In genomic region chr10:100373298-100374136, GRCh38 we compare ENCODE assay signal across 9 cellular contexts. TPM values are rescaled to one million over a fixed set of nuclear protein-coding genes. Genes with fewer than 3 reads are reported as not detected.
A peak's percentile ranks its signal among the peaks of the same experiment; 100 is the strongest.
DNase-seq lines count a peak whose midpoint lies in the region; ATAC-seq, FAIRE-seq and TF ChIP-seq lines count a peak whose summit lies in the region.
"Had no signal": no experiment of that assay in that cellular context is flagged by ENCODE, and none has a peak within 500 bp of the region (broad histone marks: within the 10 kb centered on the region; RNA-seq: fewer than 3 reads in every experiment).

No MANE protein-coding gene starts in this region.

- H3K27me3 ChIP-seq in BJ (ENCODE audit: control insufficient read depth, insufficient read depth, low read length) (no peaks in the 10 kb centered on the region), colonic mucosa (no peaks in the 10 kb centered on the region)

- DNase-seq in BJ (ENCODE audit: low read depth), result peak; percentile 98
- peak; percentile 81 for DNase-seq in GM19239 (ENCODE audit: insufficient read length, low spot score)
- DNase-seq in NCI-H510A (lab: John Stamatoyannopoulos, UW), result peak; percentile 96
- peak; percentile 99 for DNase-seq in activated CD4-positive, alpha-beta T cell treated with anti-CD3 and anti-CD28 coated beads for 36 hours
- DNase-seq in colonic mucosa, result peak; percentile 99
- peak; percentile 100 for DNase-seq in kidney tubule cell (ENCODE audit: low spot score)
- peak; percentile 39 to 63 for DNase-seq in stimulated activated CD4-positive, alpha-beta T cell treated with anti-CD3 and anti-CD28 coated beads, Interleukin-1b, Interleukin-23, amount 100 ng/mL, for 1 hour (ENCODE audit: low read depth in 2 of 2)

- H3K9me3 Mint-ChIP-seq in activated CD4-positive, alpha-beta T cell treated with anti-CD3 and anti-CD28 coated beads for 36 hours (ENCODE audit: low read depth), result no peaks in the 10 kb centered on the region

- peaks cover 40% of the 10 kb centered on the region for H3K4me1 Mint-ChIP-seq in activated CD4-positive, alpha-beta T cell treated with anti-CD3 and anti-CD28 coated beads for 36 hours

- peak; percentile 96 for ATAC-seq in HG03439 (IDR thresholded peaks at IDR 0.05; ENCODE audit: unreplicated experiment)
- ATAC-seq in activated CD4-positive, alpha-beta T cell treated with anti-CD3 and anti-CD28 coated beads for 36 hours, result peak; percentile 83

- POLR2A ChIA-PET in BJ (lab: Charles Lee), result interaction anchor here (0.6 to 1.1 kb wide), 8 partner anchors 25 to 367 kb away, joined by 3 to 7 read pairs (median 4); partner anchors contain the start of genes HIF1AN and SCD
- POLR2A ChIA-PET in activated CD4-positive, alpha-beta T cell treated with anti-CD3 and anti-CD28 coated beads for 36 hours (lab: Charles Lee), result interaction anchor here (0.6 to 3.1 kb wide), 12 partner anchors 11 to 503 kb away, joined by 3 to 32 read pairs (median 4); partner anchors contain the start of gene SCD

- TF ChIP-seq CTCF in BJ (IDR thresholded peaks at IDR 0.05; ENCODE audit: insufficient read depth, low read depth, low read length), result no peak
- TF ChIP-seq CTCF in colonic mucosa (IDR thresholded peaks at IDR 0.05), result no peak

- H3K4me3 Mint-ChIP-seq in activated CD4-positive, alpha-beta T cell treated with anti-CD3 and anti-CD28 coated beads for 36 hours, result no peak overlapping the region
- H3K4me3 Mint-ChIP-seq: brain had no signal

- H3K9ac ChIP-seq in colonic mucosa (ENCODE audit: low read depth in 2 of 2, low read length in 2 of 2), result peak overlapping the region; percentile 75 to 92

- H3K27me3 Mint-ChIP-seq in activated CD4-positive, alpha-beta T cell treated with anti-CD3 and anti-CD28 coated beads for 36 hours, result no peaks in the 10 kb centered on the region
- H3K27me3 Mint-ChIP-seq: brain had no signal

- FAIRE-seq in GM19239 (lab: Jason Lieb, UNC), result peak; percentile 96

- H3K36me3 Mint-ChIP-seq in activated CD4-positive, alpha-beta T cell treated with anti-CD3 and anti-CD28 coated beads for 36 hours (ENCODE audit: low read depth), result peaks cover 4% of the 10 kb centered on the region
- H3K36me3 Mint-ChIP-seq: brain had no signal

- H3K4me1 ChIP-seq in colonic mucosa, result no peaks in the 10 kb centered on the region

- H3K27ac Mint-ChIP-seq in activated CD4-positive, alpha-beta T cell treated with anti-CD3 and anti-CD28 coated beads for 36 hours, result no peak overlapping the region
- H3K27ac Mint-ChIP-seq: brain had no signal

- H3K4me3 ChIP-seq in BJ (ENCODE audit: low read depth, low read length) (peak overlapping the region; percentile 51), colonic mucosa (peak overlapping the region; percentile 49)

- H3K36me3 ChIP-seq in BJ (ENCODE audit: control insufficient read depth, insufficient read depth, low read length) (no peaks in the 10 kb centered on the region), colonic mucosa (no peaks in the 10 kb centered on the region)

- CTCF ChIA-PET in BJ (lab: Yijun Ruan, JAX), result interaction anchor here (0.6 to 2.1 kb wide), 5 partner anchors 28 to 109 kb away, joined by 3 to 6 read pairs (median 4); no protein-coding TSS in a partner anchor
- CTCF ChIA-PET in activated CD4-positive, alpha-beta T cell treated with anti-CD3 and anti-CD28 coated beads for 36 hours (lab: Charles Lee), result interaction anchor here (0.6 to 2.1 kb wide), 15 partner anchors 9 to 1317 kb away, joined by 3 to 13 read pairs (median 3); partner anchors contain the start of gene SCD

- H3K27ac ChIP-seq in colonic mucosa, result peak overlapping the region; percentile 98

- intact Hi-C loops in activated CD4-positive, alpha-beta T cell treated with anti-CD3 and anti-CD28 coated beads for 36 hours (cut with DNase I, micrococcal nuclease), result loop anchor here (1.0 to 5.0 kb wide), 16 partner anchors 26 to 753 kb away; partner anchors contain the start of genes NDUFB8 (in 2 of the 2), BLOC1S2 (in 1 of the 2), CHUK (in 1 of the 2) and COX15 (in 1 of the 2)
- intact Hi-C loops in colonic mucosa (cut with DNase I), result no loop called here

- no peaks in the 10 kb centered on the region for H3K9me3 ChIP-seq in colonic mucosa

RNA-seq across cellular contexts. Expression of gene SCD, which starts 26.5 kb away (rescaled TPM):
- 32.1 and 40.8 TPM in 2 replicates for polyA plus RNA-seq in BJ (2011; rRNA removed)
- polyA minus RNA-seq in BJ (2011; rRNA and poly(A)+ RNA removed), result 31.1 and 46.0 TPM in 2 replicates
- total RNA-seq in activated CD4-positive, alpha-beta T cell treated with anti-CD3 and anti-CD28 coated beads for 36 hours, result 100 to 1,000 TPM; 203 to 206 TPM
- total RNA-seq in colonic mucosa, result 100 to 1,000 TPM; 159 to 513 TPM

RNA-seq across cellular contexts. Expression of gene PKD2L1, which starts 43.5 kb away (rescaled TPM):
- polyA plus RNA-seq in BJ (2011; rRNA removed), result not detected in 2 replicates
- not detected in 2 replicates for polyA minus RNA-seq in BJ (2011; rRNA and poly(A)+ RNA removed)
- total RNA-seq in activated CD4-positive, alpha-beta T cell treated with anti-CD3 and anti-CD28 coated beads for 36 hours, result not detected
- under 1 TPM; 0.50 to 0.52 TPM for total RNA-seq in colonic mucosa

Comparison
In these comparisons a context has a peak if more than half of its experiments do, and no peak if none do; other contexts are left out.
1. Peak in every context shown above with its lines: DNase-seq, ATAC-seq, H3K4me3 ChIP-seq and H3K27ac ChIP-seq.